Comparison of ENCODE assay signal across 8 cellular contexts in genomic region chr11:64007160-64007628, GRCh38. TPM values are rescaled to one million over a fixed set of nuclear protein-coding genes. Genes with fewer than 3 reads are reported as not detected.
DNase-seq lines count a peak whose midpoint lies in the region; ATAC-seq and TF ChIP-seq lines count a peak whose summit lies in the region.

No MANE protein-coding gene starts in this region.

- no peaks in the 10 kb centered on the region for H3K9me2 ChIP-seq in Karpas-422 (replicated peaks; ENCODE audit: insufficient read depth, low read length)

- H2AFZ ChIP-seq in Karpas-422 (ENCODE audit: low read length) = no peak overlapping the region

- H3K36me3 ChIP-seq in Karpas-422 (ENCODE audit: insufficient read depth, low read length) (no peaks in the 10 kb centered on the region), colonic mucosa (no peaks in the 10 kb centered on the region), mucosa of descending colon (ENCODE audit: low read depth) (no peaks in the 10 kb centered on the region)

- H3K27ac ChIP-seq in Karpas-422 (ENCODE audit: low read length) (no peak overlapping the region), colonic mucosa (no peak overlapping the region)

- H3K27me3 ChIP-seq in Karpas-422 (ENCODE audit: low read length) (no peaks in the 10 kb centered on the region), colonic mucosa (no peaks in the 10 kb centered on the region)

- H3K79me2 ChIP-seq in Karpas-422 (ENCODE audit: low read length) = no peaks in the 10 kb centered on the region

- TF ChIP-seq CTCF in AG09309 (IDR thresholded peaks at IDR 0.05; ENCODE audit: control insufficient read depth, insufficient read depth, low read depth, low read length, missing control alignments) = no peak
- no peak for TF ChIP-seq CTCF in colonic mucosa (IDR thresholded peaks at IDR 0.05)
- TF ChIP-seq CTCF in mucosa of descending colon (IDR thresholded peaks at IDR 0.05) = no peak

- H3K4me3 ChIP-seq in AG09309 (ENCODE audit: control insufficient read depth, low read depth, low read length) (peak overlapping the region; percentile 34), Karpas-422 (ENCODE audit: low read length) (no peak overlapping the region), colonic mucosa (peak overlapping the region; percentile 39), mucosa of descending colon (no peak overlapping the region)

- H3K4me1 ChIP-seq in Karpas-422 (ENCODE audit: low read length) (no peaks in the 10 kb centered on the region), colonic mucosa (peaks cover 12% of the 10 kb centered on the region), mucosa of descending colon (ENCODE audit: low read depth) (peaks cover 5% of the 10 kb centered on the region)

- DNase-seq in AG09309 (ENCODE audit: low read depth) = no peak
- DNase-seq in Karpas-422 = peak; percentile 50
- DNase-seq in colonic mucosa = peak; percentile 27
- no peak for DNase-seq in mucosa of descending colon
- DNase-seq in GDM1 (lab: John Stamatoyannopoulos, UW) = no peak
- no peak for DNase-seq in NCI-H2196 (lab: John Stamatoyannopoulos, UW; ENCODE audit: unreplicated experiment)
- DNase-seq in middle frontal gyrus (ENCODE audit: extremely low spot score, low spot score) = no peak

- H3K9me3 ChIP-seq in Karpas-422 (ENCODE audit: low read length) (no peaks in the 10 kb centered on the region), colonic mucosa (no peaks in the 10 kb centered on the region), mucosa of descending colon (no peaks in the 10 kb centered on the region)

- H4K20me1 ChIP-seq in Karpas-422 (ENCODE audit: insufficient read depth, low read depth, low read length) = peaks cover 4% of the 10 kb centered on the region; the same call in 1 of the 2 replicates

- ATAC-seq in mucosa of descending colon (peak; percentile 47), HG03280 (IDR thresholded peaks at IDR 0.05; ENCODE audit: unreplicated experiment) (no peak)

- no peak overlapping the region for H3K9ac ChIP-seq in Karpas-422 (ENCODE audit: low read length)
- H3K9ac ChIP-seq in colonic mucosa (ENCODE audit: low read depth in 2 of 2, low read length in 2 of 2) = no peak overlapping the region

- H3K4me2 ChIP-seq in Karpas-422 (ENCODE audit: low read depth, low read length, poor library complexity, severe bottlenecking) = no peak overlapping the region

- intact Hi-C loops in colonic mucosa (cut with DNase I) (no loop called here), mucosa of descending colon (cut with DNase I, micrococcal nuclease) (loop anchor here in 1 of 2 donors (10.0 kb wide), 1 partner anchor 138 kb away; no protein-coding TSS in a partner anchor)

RNA-seq across cellular contexts. Expression of gene OTUB1, which starts 21.0 kb away (rescaled TPM):
- 41.6 and 61.7 TPM in 2 replicates for total RNA-seq in Karpas-422 (2014; rRNA removed; shearing (Covaris generic); ENCODE audit: low replicate concordance)
- total RNA-seq in colonic mucosa (10 to 100 TPM; 78.7 to 82.5 TPM), mucosa of descending colon (10 to 100 TPM; 60.1 to 70.3 (median 64.1) TPM)

RNA-seq across cellular contexts. Expression of gene FLRT1, which starts 28.5 kb away (rescaled TPM):
- not detected in 2 replicates for total RNA-seq in Karpas-422 (2014; rRNA removed; shearing (Covaris generic); ENCODE audit: low replicate concordance)
- total RNA-seq in colonic mucosa = under 1 TPM; 0.20 to 0.96 TPM
- total RNA-seq in mucosa of descending colon = 1 to 10 TPM in 1 of 3 donors, under 1 TPM in 2; 0.31 to 8.9 (median 0.38) TPM

RNA-seq across cellular contexts. Expression of gene COX8A, which starts 32.8 kb away (rescaled TPM):
- 574 and 779 TPM in 2 replicates for total RNA-seq in Karpas-422 (2014; rRNA removed; shearing (Covaris generic); ENCODE audit: low replicate concordance)
- 100 to 1,000 TPM; 647 to 875 TPM for total RNA-seq in colonic mucosa
- 100 to 1,000 TPM; 412 to 707 (median 630) TPM for total RNA-seq in mucosa of descending colon

Comparison
In these comparisons a context has a peak if more than half of its experiments do, and no peak if none do; other contexts are left out.
1. DNase-seq: peak in Karpas-422 (single experiment) and colonic mucosa (single experiment); none in AG09309 (single experiment), mucosa of descending colon (0 of 3), GDM1 (single experiment), NCI-H2196 (single experiment) and middle frontal gyrus (single experiment).
2. H3K4me3 ChIP-seq: peak in AG09309 (single experiment) and colonic mucosa (single experiment); none in Karpas-422 (single experiment) and mucosa of descending colon (single experiment).